In genomic region chr5:77390795-77391194, GRCh38 we compare ENCODE assay signal across 18 cellular contexts.
A peak's percentile ranks its signal among the peaks of the same experiment; 100 is the strongest.
DNase-seq lines count a peak whose midpoint lies in the region; ATAC-seq lines count a peak whose summit lies in the region.
"Had no signal": no experiment of that assay in that cellular context is flagged by ENCODE, and none has a peak within 500 bp of the region (broad histone marks: within the 10 kb centered on the region; RNA-seq: fewer than 3 reads in every experiment).

No MANE protein-coding gene starts in this region.

- H3K27ac ChIP-seq in effector memory CD4-positive, alpha-beta T cell (ENCODE audit: insufficient read depth, low read length, poor library complexity, severe bottlenecking): no peak overlapping the region
- H3K27ac ChIP-seq: heart left ventricle had no signal

- no peak overlapping the region for H3K4me3 ChIP-seq in effector memory CD4-positive, alpha-beta T cell (ENCODE audit: insufficient read depth, low read depth, low read length, poor library complexity, severe bottlenecking)
- H3K4me3 ChIP-seq: heart left ventricle had no signal

- no peaks in the 10 kb centered on the region for H3K9me3 ChIP-seq in effector memory CD4-positive, alpha-beta T cell (ENCODE audit: control insufficient read depth, low read length)
- H3K9me3 ChIP-seq: Caco-2, heart left ventricle had no signal

- peak; percentile 15 for DNase-seq in HCEC 1CT
- DNase-seq in astrocyte of the hippocampus (ENCODE audit: low read depth, low spot score): peak; percentile 38
- DNase-seq in iris pigment epithelial cell (ENCODE audit: low read depth): peak; percentile 61
- DNase-seq in COLO668 (lab: John Stamatoyannopoulos, UW; ENCODE audit: unreplicated experiment): no peak
- DNase-seq in effector memory CD4-positive, alpha-beta T cell: no peak
- DNase-seq: activated CD4-positive, alpha-beta memory T cell treated with anti-CD3 and anti-CD28 coated beads for 36 hours; amygdala; Caco-2; heart left ventricle; KBM-7; left colon; natural killer cell; NCI-H1694 treated with DMSO at 0.1 percent for 48 hours; NCI-H526; stimulated activated naive CD8-positive, alpha-beta T cell treated with anti-CD3 and anti-CD28 coated beads, Interleukin-15, Interleukin-2, amounts not matched to agents 100 U/mL and 50 U/mL, for 24 hours; T-helper 9 cell had no signal

- no peaks in the 10 kb centered on the region for H3K27me3 ChIP-seq in effector memory CD4-positive, alpha-beta T cell (replicated peaks; ENCODE audit: control insufficient read depth, insufficient read depth, low read length, poor library complexity, severe bottlenecking)
- H3K27me3 ChIP-seq: heart left ventricle had no signal

- ATAC-seq in GM21528 (IDR thresholded peaks at IDR 0.05; ENCODE audit: low FRiP score, unreplicated experiment) (no peak), HG02938 (IDR thresholded peaks at IDR 0.05; ENCODE audit: unreplicated experiment) (no peak)
- ATAC-seq: heart left ventricle; left colon; natural killer cell; stimulated activated naive CD8-positive, alpha-beta T cell treated with anti-CD3 and anti-CD28 coated beads, Interleukin-15, Interleukin-2, amounts not matched to agents 100 U/mL and 50 U/mL, for 24 hours had no signal

- H3K4me1 ChIP-seq in effector memory CD4-positive, alpha-beta T cell (ENCODE audit: control insufficient read depth, insufficient read depth, low read length, poor library complexity, severe bottlenecking): no peaks in the 10 kb centered on the region

- no peaks in the 10 kb centered on the region for H3K36me3 ChIP-seq in effector memory CD4-positive, alpha-beta T cell (ENCODE audit: control insufficient read depth, insufficient read depth, low read length)
- H3K36me3 ChIP-seq: heart left ventricle had no signal

Comparison
In these comparisons a context has a peak if more than half of its experiments do, and no peak if none do; other contexts are left out.
1. DNase-seq: peak in HCEC 1CT (single experiment), astrocyte of the hippocampus (single experiment) and iris pigment epithelial cell (single experiment); none in COLO668 (single experiment) and effector memory CD4-positive, alpha-beta T cell (0 of 3).